Comparison of ENCODE assay signal across 15 cellular contexts in the genomic region with DNA sequence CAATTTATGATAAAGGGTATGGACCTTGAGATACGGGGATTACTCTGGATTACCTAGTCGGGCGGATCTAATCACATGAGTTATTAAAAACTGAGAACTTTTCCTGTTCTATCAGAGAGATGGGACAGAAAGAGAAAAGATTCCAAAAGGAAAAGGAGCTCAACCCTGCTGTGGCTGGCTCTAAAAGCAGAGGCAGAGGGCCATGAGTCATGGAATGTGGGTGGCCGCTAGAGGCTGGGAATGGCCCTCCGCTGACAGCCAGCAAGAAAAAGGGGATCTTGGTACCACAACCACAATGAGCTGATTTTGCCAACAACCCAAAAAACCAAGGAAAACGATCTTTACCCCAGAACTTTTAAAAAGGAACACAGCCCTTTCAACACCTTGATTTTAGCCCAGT.
DNase-seq lines count a peak whose midpoint lies in the region; ATAC-seq and TF ChIP-seq lines count a peak whose summit lies in the region.
"Had no signal": no experiment of that assay in that cellular context is flagged by ENCODE, and none has a peak within 500 bp of the region (broad histone marks: within the 10 kb centered on the region; RNA-seq: fewer than 3 reads in every experiment).

No MANE protein-coding gene starts in this region.

- H3K9me3 ChIP-seq in HCT116 (ENCODE audit: control insufficient read depth in 1 of 2, insufficient read depth in 1 of 2, low read depth in 1 of 2, low read length in 2 of 2) = no peaks in the 10 kb centered on the region
- H3K9me3 ChIP-seq in adrenal gland (replicated peaks in 1 of 3) = no peaks in the 10 kb centered on the region
- H3K9me3 ChIP-seq: HAP-1, left lung had no signal

- peak overlapping the region; percentile 3; the same call in 1 of the 2 replicates for H3K4me2 ChIP-seq in HCT116 (ENCODE audit: low read length)

- WGBS in adrenal gland, 4 donors = 69 to 79% (median 71%) methylated on average over 6 of the region's 6 CpGs

- CTCF ChIA-PET in HCT116 (lab: Charles Lee) = no interaction called here

- ATAC-seq in HCT116 = no peak
- ATAC-seq in GM18909 (IDR thresholded peaks at IDR 0.05; ENCODE audit: poor library complexity, unreplicated experiment) = no peak
- ATAC-seq in HG02623 (IDR thresholded peaks at IDR 0.05; ENCODE audit: unreplicated experiment) = no peak
- ATAC-seq: activated T-helper 17 cell treated with anti-CD3 and anti-CD28 coated beads, Interleukin-2, amount 50 U/mL, for 72 hours; left lung had no signal

- TF ChIP-seq POLR2A in HCT116 (IDR thresholded peaks at IDR 0.05; ENCODE audit: borderline replicate concordance, extremely low read depth, insufficient read depth, insufficient read length) (no peak), adrenal gland (IDR thresholded peaks at IDR 0.05) (no peak)

- H3K4me3 ChIP-seq in AG10803 (ENCODE audit: low read length) (no peak overlapping the region), HCT116 (replicated peaks in 1 of 2; ENCODE audit: low read depth in 1 of 2, low read length in 2 of 2) (no peak overlapping the region), adrenal gland (no peak overlapping the region)
- H3K4me3 ChIP-seq: dorsolateral prefrontal cortex, HAP-1, left lung had no signal

- no TSS peak for BruUV-seq in HCT116 (replicated peaks; lab: Mats Ljungman, UMichigan)

- DNase-seq in AG10803 (ENCODE audit: low read depth) (peak; percentile 27), HCT116 (ENCODE audit: low read depth, low spot score) (no peak), adrenal gland (peak in 4 of 7 donors; percentile 16 to 33 (median 18)), iris pigment epithelial cell (ENCODE audit: low read depth) (peak; percentile 46), UCSD-AML1 (lab: John Stamatoyannopoulos, UW; ENCODE audit: unreplicated experiment) (no peak)
- DNase-seq in effector CD8-positive, alpha-beta T cell (lab: John Stamatoyannopoulos, UW) = no peak
- DNase-seq: COR-L47, left lung, naive B cell, NCI-H1417 had no signal

- H3K27me3 ChIP-seq in HCT116 (ENCODE audit: insufficient read depth, low read length) (no peaks in the 10 kb centered on the region), adrenal gland (no peaks in the 10 kb centered on the region)
- H3K27me3 ChIP-seq: dorsolateral prefrontal cortex, left lung had no signal

- no peak for TF ChIP-seq RAD21 in HCT116 (IDR thresholded peaks at IDR 0.05; ENCODE audit: low read depth)

- no peak overlapping the region for H2AFZ ChIP-seq in HCT116 (ENCODE audit: low read depth, low read length, poor library complexity, severe bottlenecking)

- H3K9me2 ChIP-seq in HCT116 (ENCODE audit: insufficient read depth) = no peaks in the 10 kb centered on the region

- POLR2A ChIA-PET in HCT116 (lab: Charles Lee) = no interaction called here

- intact Hi-C loops in HCT116 (cut with micrococcal nuclease) = no loop called here
- intact Hi-C loops in adrenal gland (cut with DNase I) = no loop called here

- no peak overlapping the region for H3K27ac ChIP-seq in HCT116 (ENCODE audit: low read depth, low read length)
- H3K27ac ChIP-seq in adrenal gland = no peak overlapping the region
- H3K27ac ChIP-seq: left lung had no signal

- H3K9ac ChIP-seq in HCT116 (ENCODE audit: low read length) = no peak overlapping the region

- no peaks in the 10 kb centered on the region for H4K20me1 ChIP-seq in HCT116 (ENCODE audit: insufficient read depth)

- 0 out of 2 replicates have a peak, but pooled peaks cover 3% of the 10 kb centered on the region for H3K79me2 ChIP-seq in HCT116 (ENCODE audit: insufficient read depth, low read length)

- TF ChIP-seq CTCF in AG10803 (conservative IDR thresholded peaks at IDR 0.05; ENCODE audit: low read length) (no peak), HCT116 (IDR thresholded peaks at IDR 0.05 in 2 of 3, conservative IDR thresholded peaks at IDR 0.05 in 1 of 3; ENCODE audit: borderline replicate concordance in 1 of 3, insufficient read depth in 1 of 3, low read depth in 2 of 3, low read length in 2 of 3) (no peak), adrenal gland (IDR thresholded peaks at IDR 0.05) (no peak)

- H3K36me3 ChIP-seq in HCT116 (ENCODE audit: control insufficient read depth in 1 of 2, insufficient read depth in 2 of 2, low read length in 2 of 2) (no peaks in the 10 kb centered on the region), adrenal gland (replicated peaks in 1 of 2) (no peaks in the 10 kb centered on the region)
- H3K36me3 ChIP-seq: HAP-1, left lung had no signal

- RAD21 ChIA-PET in HCT116 (lab: Charles Lee; ENCODE audit: low non-redundant PET in 1 of 2, low total read pairs in 2 of 2, uncharacterized antibody in 2 of 2, unreplicated experiment in 2 of 2) = no interaction called here

- H3K4me1 ChIP-seq in HCT116 (ENCODE audit: control insufficient read depth in 1 of 2, insufficient read depth in 2 of 2, low read length in 2 of 2) (peaks cover 15 to 18% of the 10 kb centered on the region in 2 experiments), adrenal gland (replicated peaks in 1 of 2) (peaks cover 0 to 24% of the 10 kb centered on the region in 2 donors)

TF ChIP-seq in HCT116, 20 proteins besides CTCF, POLR2A, EP300 and RAD21:
- no peak for TF ChIP-seq ZFX (IDR thresholded peaks at IDR 0.05)
- TF ChIP-seq, protein P1, sequence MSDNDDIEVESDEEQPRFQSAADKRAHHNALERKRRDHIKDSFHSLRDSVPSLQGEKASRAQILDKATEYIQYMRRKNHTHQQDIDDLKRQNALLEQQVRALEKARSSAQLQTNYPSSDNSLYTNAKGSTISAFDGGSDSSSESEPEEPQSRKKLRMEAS (IDR thresholded peaks at IDR 0.05) = no peak
- no peak for TF ChIP-seq POLR2AphosphoS5 (IDR thresholded peaks at IDR 0.05; ENCODE audit: low read depth, low read length)
- no peak for TF ChIP-seq JUND (IDR thresholded peaks at IDR 0.05)
- no peak for TF ChIP-seq CEBPB (IDR thresholded peaks at IDR 0.05; ENCODE audit: low read depth)
- TF ChIP-seq, protein P2, sequence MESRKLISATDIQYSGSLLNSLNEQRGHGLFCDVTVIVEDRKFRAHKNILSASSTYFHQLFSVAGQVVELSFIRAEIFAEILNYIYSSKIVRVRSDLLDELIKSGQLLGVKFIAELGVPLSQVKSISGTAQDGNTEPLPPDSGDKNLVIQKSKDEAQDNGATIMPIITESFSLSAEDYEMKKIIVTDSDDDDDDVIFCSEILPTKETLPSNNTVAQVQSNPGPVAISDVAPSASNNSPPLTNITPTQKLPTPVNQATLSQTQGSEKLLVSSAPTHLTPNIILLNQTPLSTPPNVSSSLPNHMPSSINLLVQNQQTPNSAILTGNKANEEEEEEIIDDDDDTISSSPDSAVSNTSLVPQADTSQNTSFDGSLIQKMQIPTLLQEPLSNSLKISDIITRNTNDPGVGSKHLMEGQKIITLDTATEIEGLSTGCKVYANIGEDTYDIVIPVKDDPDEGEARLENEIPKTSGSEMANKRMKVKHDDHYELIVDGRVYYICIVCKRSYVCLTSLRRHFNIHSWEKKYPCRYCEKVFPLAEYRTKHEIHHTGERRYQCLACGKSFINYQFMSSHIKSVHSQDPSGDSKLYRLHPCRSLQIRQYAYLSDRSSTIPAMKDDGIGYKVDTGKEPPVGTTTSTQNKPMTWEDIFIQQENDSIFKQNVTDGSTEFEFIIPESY (IDR thresholded peaks at IDR 0.05; ENCODE audit: extremely low read depth, insufficient replicate concordance, low read length) = no peak
- TF ChIP-seq CBX3 (IDR thresholded peaks at IDR 0.05; ENCODE audit: low read depth) = no peak
- TF ChIP-seq ELF1 (IDR thresholded peaks at IDR 0.05; ENCODE audit: borderline replicate concordance, low read depth) = no peak
- TF ChIP-seq SP1 (IDR thresholded peaks at IDR 0.05; ENCODE audit: low read depth) = no peak
- TF ChIP-seq SRF (IDR thresholded peaks at IDR 0.05; ENCODE audit: low read depth) = no peak
- no peak for TF ChIP-seq EZH2 (IDR thresholded peaks at IDR 0.05)
- TF ChIP-seq, protein P3, sequence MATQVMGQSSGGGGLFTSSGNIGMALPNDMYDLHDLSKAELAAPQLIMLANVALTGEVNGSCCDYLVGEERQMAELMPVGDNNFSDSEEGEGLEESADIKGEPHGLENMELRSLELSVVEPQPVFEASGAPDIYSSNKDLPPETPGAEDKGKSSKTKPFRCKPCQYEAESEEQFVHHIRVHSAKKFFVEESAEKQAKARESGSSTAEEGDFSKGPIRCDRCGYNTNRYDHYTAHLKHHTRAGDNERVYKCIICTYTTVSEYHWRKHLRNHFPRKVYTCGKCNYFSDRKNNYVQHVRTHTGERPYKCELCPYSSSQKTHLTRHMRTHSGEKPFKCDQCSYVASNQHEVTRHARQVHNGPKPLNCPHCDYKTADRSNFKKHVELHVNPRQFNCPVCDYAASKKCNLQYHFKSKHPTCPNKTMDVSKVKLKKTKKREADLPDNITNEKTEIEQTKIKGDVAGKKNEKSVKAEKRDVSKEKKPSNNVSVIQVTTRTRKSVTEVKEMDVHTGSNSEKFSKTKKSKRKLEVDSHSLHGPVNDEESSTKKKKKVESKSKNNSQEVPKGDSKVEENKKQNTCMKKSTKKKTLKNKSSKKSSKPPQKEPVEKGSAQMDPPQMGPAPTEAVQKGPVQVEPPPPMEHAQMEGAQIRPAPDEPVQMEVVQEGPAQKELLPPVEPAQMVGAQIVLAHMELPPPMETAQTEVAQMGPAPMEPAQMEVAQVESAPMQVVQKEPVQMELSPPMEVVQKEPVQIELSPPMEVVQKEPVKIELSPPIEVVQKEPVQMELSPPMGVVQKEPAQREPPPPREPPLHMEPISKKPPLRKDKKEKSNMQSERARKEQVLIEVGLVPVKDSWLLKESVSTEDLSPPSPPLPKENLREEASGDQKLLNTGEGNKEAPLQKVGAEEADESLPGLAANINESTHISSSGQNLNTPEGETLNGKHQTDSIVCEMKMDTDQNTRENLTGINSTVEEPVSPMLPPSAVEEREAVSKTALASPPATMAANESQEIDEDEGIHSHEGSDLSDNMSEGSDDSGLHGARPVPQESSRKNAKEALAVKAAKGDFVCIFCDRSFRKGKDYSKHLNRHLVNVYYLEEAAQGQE (IDR thresholded peaks at IDR 0.05; ENCODE audit: low read depth) = no peak
- TF ChIP-seq EZH2phosphoT487 (IDR thresholded peaks at IDR 0.05; ENCODE audit: borderline replicate concordance) = no peak
- TF ChIP-seq FOSL1 (IDR thresholded peaks at IDR 0.05; ENCODE audit: low read depth) = no peak
- no peak for TF ChIP-seq ZNF274 (IDR thresholded peaks at IDR 0.05; ENCODE audit: low read depth, low read length)
- TF ChIP-seq, protein P4, sequence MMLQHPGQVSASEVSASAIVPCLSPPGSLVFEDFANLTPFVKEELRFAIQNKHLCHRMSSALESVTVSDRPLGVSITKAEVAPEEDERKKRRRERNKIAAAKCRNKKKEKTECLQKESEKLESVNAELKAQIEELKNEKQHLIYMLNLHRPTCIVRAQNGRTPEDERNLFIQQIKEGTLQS (IDR thresholded peaks at IDR 0.05) = no peak
- TF ChIP-seq EGR1 (IDR thresholded peaks at IDR 0.05; ENCODE audit: low read depth) = no peak
- TF ChIP-seq SIN3A (IDR thresholded peaks at IDR 0.05; ENCODE audit: low read depth) = no peak

Comparison
In these comparisons a context has a peak if more than half of its experiments do, and no peak if none do; other contexts are left out.
1. DNase-seq: peak in AG10803 (single experiment), adrenal gland (4 of 7) and iris pigment epithelial cell (single experiment); none in HCT116 (single experiment), effector CD8-positive, alpha-beta T cell (single experiment) and UCSD-AML1 (single experiment).